ENCODE assay signal across 1 cellular context in genomic region chr20:63057133-63058117, GRCh38.
TF ChIP-seq lines count a peak whose summit lies in the region.

No MANE protein-coding gene starts in this region.

TF ChIP-seq in K562, 482 proteins besides CTCF, POLR2A, EP300 and RAD21 (continued from another document):
- no peak for TF ChIP-seq SAFB (IDR thresholded peaks at IDR 0.05; ENCODE audit: borderline replicate concordance, low read depth, low read length)
- no peak for TF ChIP-seq CBX3 (IDR thresholded peaks at IDR 0.05; ENCODE audit: borderline replicate concordance in 1 of 2, low read length in 2 of 2)
- TF ChIP-seq WHSC1 (IDR thresholded peaks at IDR 0.05; ENCODE audit: low read length): no peak
- TF ChIP-seq, protein P1, sequence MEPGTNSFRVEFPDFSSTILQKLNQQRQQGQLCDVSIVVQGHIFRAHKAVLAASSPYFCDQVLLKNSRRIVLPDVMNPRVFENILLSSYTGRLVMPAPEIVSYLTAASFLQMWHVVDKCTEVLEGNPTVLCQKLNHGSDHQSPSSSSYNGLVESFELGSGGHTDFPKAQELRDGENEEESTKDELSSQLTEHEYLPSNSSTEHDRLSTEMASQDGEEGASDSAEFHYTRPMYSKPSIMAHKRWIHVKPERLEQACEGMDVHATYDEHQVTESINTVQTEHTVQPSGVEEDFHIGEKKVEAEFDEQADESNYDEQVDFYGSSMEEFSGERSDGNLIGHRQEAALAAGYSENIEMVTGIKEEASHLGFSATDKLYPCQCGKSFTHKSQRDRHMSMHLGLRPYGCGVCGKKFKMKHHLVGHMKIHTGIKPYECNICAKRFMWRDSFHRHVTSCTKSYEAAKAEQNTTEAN (CRISPR knock-in tag; IDR thresholded peaks at IDR 0.05): peak; percentile 97
- TF ChIP-seq PRMT5 (CRISPR knock-in tag; IDR thresholded peaks at IDR 0.05): no peak
- TF ChIP-seq TAF7 (tag; IDR thresholded peaks at IDR 0.05): no peak
- no peak for TF ChIP-seq KLF6 (CRISPR knock-in tag; IDR thresholded peaks at IDR 0.05; ENCODE audit: borderline replicate concordance)
- TF ChIP-seq, protein P2, sequence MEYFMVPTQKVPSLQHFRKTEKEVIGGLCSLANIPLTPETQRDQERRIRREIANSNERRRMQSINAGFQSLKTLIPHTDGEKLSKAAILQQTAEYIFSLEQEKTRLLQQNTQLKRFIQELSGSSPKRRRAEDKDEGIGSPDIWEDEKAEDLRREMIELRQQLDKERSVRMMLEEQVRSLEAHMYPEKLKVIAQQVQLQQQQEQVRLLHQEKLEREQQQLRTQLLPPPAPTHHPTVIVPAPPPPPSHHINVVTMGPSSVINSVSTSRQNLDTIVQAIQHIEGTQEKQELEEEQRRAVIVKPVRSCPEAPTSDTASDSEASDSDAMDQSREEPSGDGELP (CRISPR knock-in tag; IDR thresholded peaks at IDR 0.05; ENCODE audit: borderline replicate concordance): no peak
- no peak for TF ChIP-seq ELF4 (CRISPR knock-in tag; IDR thresholded peaks at IDR 0.05)
- no peak for TF ChIP-seq FOXP1 (CRISPR knock-in tag; IDR thresholded peaks at IDR 0.05)
- no peak for TF ChIP-seq SRF (CRISPR knock-in tag; IDR thresholded peaks at IDR 0.05)
- no peak for TF ChIP-seq CREB5 (CRISPR knock-in tag; IDR thresholded peaks at IDR 0.05)
